Comparison of ENCODE assay signal across 24 cellular contexts in the genomic region with DNA sequence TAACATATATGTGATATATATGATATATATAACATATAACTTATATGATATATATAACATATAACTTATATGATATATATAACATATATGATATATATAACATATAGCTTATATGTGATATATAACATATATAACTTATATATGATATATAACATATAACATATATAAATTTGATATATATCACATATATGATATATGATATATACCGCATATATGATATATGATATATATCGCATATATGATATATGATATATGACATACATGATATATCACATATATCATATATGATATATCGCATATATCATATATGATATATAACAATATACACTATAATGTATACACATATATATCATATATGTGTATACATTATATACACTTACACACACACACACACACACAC.
"Had no signal": no experiment of that assay in that cellular context is flagged by ENCODE, and none has a peak within 500 bp of the region (broad histone marks: within the 10 kb centered on the region; RNA-seq: fewer than 3 reads in every experiment).

No MANE protein-coding gene starts in this region.

- H3K27me3 ChIP-seq: gastroesophageal sphincter, heart left ventricle, hepatocyte, left lung, testis, tibial artery had no signal

- DNase-seq: cerebellar nuclear complex; cortex of kidney; foreskin fibroblast; heart left ventricle; left cardiac atrium; left lung; mesendoderm; naive thymus-derived CD8-positive, alpha-beta T cell; nephron progenitor cell; nucleus accumbens; posterior cingulate gyrus; retina; stimulated activated CD4-positive, alpha-beta T cell treated with anti-CD3 and anti-CD28 coated beads, Interleukin-2, amount 100 ng/mL, for 24 hours; stimulated activated CD4-positive, alpha-beta T cell treated with anti-CD3 and anti-CD28 coated beads, Interleukin-4, amount 100 ng/mL, for 4 hours; stimulated activated naive CD8-positive, alpha-beta T cell treated with anti-CD3 and anti-CD28 coated beads, Interleukin-15, Interleukin-2, amounts not matched to agents 100 U/mL and 50 U/mL, for 24 hours; substantia nigra; testis; tibial artery had no signal

- H3K4me2 ChIP-seq: hepatocyte had no signal

- H2AFZ ChIP-seq: hepatocyte had no signal

- H3K4me1 ChIP-seq: testis had no signal

- H3K36me3 ChIP-seq: gastroesophageal sphincter, heart left ventricle, left lung, tibial artery had no signal

- H3K27ac ChIP-seq: epithelial cell of prostate, gastroesophageal sphincter, heart left ventricle, hepatocyte, left lung, testis, tibial artery had no signal

- H3K9me3 ChIP-seq: gastroesophageal sphincter, left lung, testis, tibial artery had no signal

- ATAC-seq: esophagus mucosa; gastroesophageal sphincter; heart left ventricle; left cardiac atrium; left lung; naive thymus-derived CD8-positive, alpha-beta T cell; sciatic nerve; stimulated activated memory B cell treated with anti-CD40 and anti-IgM and Interleukin-4, amounts not matched to agents 10 μg/mL and 1 μg/mL and 100 μg/mL, for 72 hours; stimulated activated naive CD8-positive, alpha-beta T cell treated with anti-CD3 and anti-CD28 coated beads, Interleukin-15, Interleukin-2, amounts not matched to agents 100 U/mL and 50 U/mL, for 24 hours had no signal

- H3K79me2 ChIP-seq: hepatocyte had no signal

- H3K4me3 ChIP-seq: gastroesophageal sphincter, heart left ventricle, hepatocyte, left lung, testis, tibial artery had no signal
